Comparison of ENCODE assay signal across 9 cellular contexts in genomic region chr1:2322065-2322571, GRCh38.
DNase-seq lines count a peak whose midpoint lies in the region; ATAC-seq lines count a peak whose summit lies in the region.
"Had no signal": no experiment of that assay in that cellular context is flagged by ENCODE, and none has a peak within 500 bp of the region (broad histone marks: within the 10 kb centered on the region; RNA-seq: fewer than 3 reads in every experiment).

No MANE protein-coding gene starts in this region.

- H3K9me3 ChIP-seq in T-helper 17 cell (ENCODE audit: control insufficient read depth, low read length, poor library complexity, severe bottlenecking): no peaks in the 10 kb centered on the region
- no peaks in the 10 kb centered on the region for H3K9me3 ChIP-seq in Karpas-422 (ENCODE audit: low read length)
- no peaks in the 10 kb centered on the region for H3K9me3 ChIP-seq in effector memory CD4-positive, alpha-beta T cell (ENCODE audit: control insufficient read depth, low read length)

- H3K9ac ChIP-seq in Karpas-422 (ENCODE audit: low read length): no peak overlapping the region

- H4K20me1 ChIP-seq in Karpas-422 (ENCODE audit: insufficient read depth, low read depth, low read length): no peaks in the 10 kb centered on the region

- DNase-seq in AG20443 (ENCODE audit: low spot score) (peak; percentile 96), T-helper 17 cell (no peak), glomerular visceral epithelial cell (ENCODE audit: extremely low spot score) (peak; percentile 98), non-pigmented ciliary epithelial cell (ENCODE audit: low read depth) (peak; percentile 37), Karpas-422 (no peak), DMS153 treated with DMSO at 0.1 percent for 48 hours (lab: John Stamatoyannopoulos, UW; ENCODE audit: unreplicated experiment) (no peak)
- no peak for DNase-seq in activated T-cell treated with anti-CD3 and anti-CD28 coated beads, Interleukin-2, amount 50 U/mL, for 48 hours
- no peak for DNase-seq in effector memory CD4-positive, alpha-beta T cell

- H3K4me3 Mint-ChIP-seq in T-helper 17 cell: no peak overlapping the region

- H3K4me1 ChIP-seq in Karpas-422 (ENCODE audit: low read length): no peaks in the 10 kb centered on the region
- H3K4me1 ChIP-seq in effector memory CD4-positive, alpha-beta T cell (ENCODE audit: control insufficient read depth, insufficient read depth, low read length, poor library complexity, severe bottlenecking): peaks cover 3% of the 10 kb centered on the region

- no peaks in the 10 kb centered on the region for H3K36me3 ChIP-seq in Karpas-422 (ENCODE audit: insufficient read depth, low read length)
- no peaks in the 10 kb centered on the region for H3K36me3 ChIP-seq in effector memory CD4-positive, alpha-beta T cell (ENCODE audit: control insufficient read depth, insufficient read depth, low read length)

- no peaks in the 10 kb centered on the region for H3K36me3 Mint-ChIP-seq in T-helper 17 cell (ENCODE audit: low read depth)

- H3K27ac Mint-ChIP-seq in T-helper 17 cell: no peak overlapping the region

- H3K4me3 ChIP-seq in Karpas-422 (ENCODE audit: low read length): no peak overlapping the region
- H3K4me3 ChIP-seq in effector memory CD4-positive, alpha-beta T cell (ENCODE audit: insufficient read depth, low read depth, low read length, poor library complexity, severe bottlenecking): no peak overlapping the region
- H3K4me3 ChIP-seq: K562 had no signal

- peak; percentile 22 for ATAC-seq in T-helper 17 cell

- no peaks in the 10 kb centered on the region for H3K27me3 ChIP-seq in Karpas-422 (ENCODE audit: low read length)
- no peaks in the 10 kb centered on the region for H3K27me3 ChIP-seq in effector memory CD4-positive, alpha-beta T cell (replicated peaks; ENCODE audit: control insufficient read depth, insufficient read depth, low read length, poor library complexity, severe bottlenecking)

- no peak overlapping the region for H2AFZ ChIP-seq in Karpas-422 (ENCODE audit: low read length)

- peaks cover 3% of the 10 kb centered on the region for H3K4me1 Mint-ChIP-seq in T-helper 17 cell

- H3K9me2 ChIP-seq in Karpas-422 (replicated peaks; ENCODE audit: insufficient read depth, low read length): no peaks in the 10 kb centered on the region

- no peaks in the 10 kb centered on the region for H3K79me2 ChIP-seq in Karpas-422 (ENCODE audit: low read length)

- no peak overlapping the region for H3K27ac ChIP-seq in Karpas-422 (ENCODE audit: low read length)
- no peak overlapping the region for H3K27ac ChIP-seq in effector memory CD4-positive, alpha-beta T cell (ENCODE audit: insufficient read depth, low read length, poor library complexity, severe bottlenecking)

- no peaks in the 10 kb centered on the region for H3K27me3 Mint-ChIP-seq in T-helper 17 cell

- H3K4me2 ChIP-seq in Karpas-422 (ENCODE audit: low read depth, low read length, poor library complexity, severe bottlenecking): no peak overlapping the region

Comparison
In these comparisons a context has a peak if more than half of its experiments do, and no peak if none do; other contexts are left out.
1. DNase-seq: peak in AG20443 (single experiment), glomerular visceral epithelial cell (single experiment) and non-pigmented ciliary epithelial cell (single experiment); none in T-helper 17 cell (0 of 3), Karpas-422 (single experiment), DMS153 treated with DMSO at 0.1 percent for 48 hours (single experiment), activated T-cell treated with anti-CD3 and anti-CD28 coated beads, Interleukin-2, amount 50 U/mL, for 48 hours (0 of 2) and effector memory CD4-positive, alpha-beta T cell (0 of 3).